Comparison of ENCODE assay signal across 9 cellular contexts in the genomic region with DNA sequence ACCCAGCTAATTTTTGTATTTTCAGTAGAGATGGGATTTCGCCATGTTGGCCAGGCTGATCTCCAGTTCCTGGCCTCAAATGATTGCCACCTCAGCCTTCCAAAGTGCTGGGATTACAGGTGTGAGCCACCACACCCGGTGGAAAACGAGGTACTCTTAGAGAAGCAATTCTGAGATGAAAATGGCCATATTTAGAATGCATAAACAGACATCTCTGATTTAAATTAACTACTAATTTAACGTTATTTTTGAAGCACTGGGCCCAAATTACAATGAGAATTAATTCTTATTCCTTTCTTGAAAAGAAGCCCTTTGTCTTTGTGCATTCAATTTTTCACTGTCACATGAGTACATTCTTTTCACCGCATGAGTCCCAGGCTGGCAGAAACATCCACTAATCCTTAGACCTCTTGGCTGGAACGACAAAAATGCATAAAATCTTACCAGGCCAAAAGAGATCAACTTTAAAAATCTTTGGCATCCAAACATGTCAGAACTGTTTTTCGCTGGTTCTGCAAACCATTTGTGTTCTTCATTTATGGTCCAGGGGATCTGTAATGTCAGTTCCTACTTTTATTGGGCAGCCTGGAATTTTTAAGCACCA.
A peak's percentile ranks its signal among the peaks of the same experiment; 100 is the strongest.
DNase-seq lines count a peak whose midpoint lies in the region; ATAC-seq and TF ChIP-seq lines count a peak whose summit lies in the region.
"Had no signal": no experiment of that assay in that cellular context is flagged by ENCODE, and none has a peak within 500 bp of the region (broad histone marks: within the 10 kb centered on the region; RNA-seq: fewer than 3 reads in every experiment).

No MANE protein-coding gene starts in this region.

- no peaks in the 10 kb centered on the region for H3K27me3 ChIP-seq in brain microvascular endothelial cell (replicated peaks)
- H3K27me3 ChIP-seq: body of pancreas had no signal

- no peak overlapping the region for H3K4me3 Mint-ChIP-seq in mesothelial cell of epicardium

- in situ Hi-C loops in brain microvascular endothelial cell (cut with HindIII; ENCODE audit: low pct_ligation_motif_present, low sequenced_read_pairs), result no loop called here

- no peaks in the 10 kb centered on the region for H3K27me3 Mint-ChIP-seq in mesothelial cell of epicardium (ENCODE audit: low read depth)

- no peak for ATAC-seq in GM19035 (IDR thresholded peaks at IDR 0.05; ENCODE audit: unreplicated experiment)
- no peak for ATAC-seq in GM18867 (IDR thresholded peaks at IDR 0.05; ENCODE audit: unreplicated experiment)
- no peak for ATAC-seq in left colon

- H3K27ac Mint-ChIP-seq in mesothelial cell of epicardium, result peak overlapping the region; percentile 90

- TF ChIP-seq RAD21 in Ishikawa (IDR thresholded peaks at IDR 0.05; ENCODE audit: low read depth), result no peak; the same call in 1 of the 2 replicates

- H3K27ac ChIP-seq in brain microvascular endothelial cell, result peak overlapping the region; percentile 31
- H3K27ac ChIP-seq: body of pancreas had no signal

- POLR2A ChIA-PET in GM10248 (lab: Yijun Ruan, JAX), result no interaction called here

- TF ChIP-seq CTCF in brain microvascular endothelial cell (IDR thresholded peaks at IDR 0.05; ENCODE audit: low read depth, low read length, missing control alignments) (no peak), mesothelial cell of epicardium (IDR thresholded peaks at IDR 0.05; ENCODE audit: unreplicated experiment) (no peak), GM10248 (IDR thresholded peaks at IDR 0.05; ENCODE audit: control extremely low read depth, extremely low read depth, low read depth, missing control alignments) (no peak)

- H3K4me3 ChIP-seq in brain microvascular endothelial cell (ENCODE audit: low read depth, low read length), result no peak overlapping the region
- H3K4me3 ChIP-seq: body of pancreas had no signal

- intact Hi-C loops in left colon (cut with DNase I, micrococcal nuclease), result loop anchor here in 1 of 2 donors (10.0 kb wide), 1 partner anchor 207 kb away; no protein-coding TSS in a partner anchor

- no peaks in the 10 kb centered on the region for H3K36me3 ChIP-seq in brain microvascular endothelial cell (replicated peaks)

- no peaks in the 10 kb centered on the region for H3K9me3 Mint-ChIP-seq in mesothelial cell of epicardium

- DNase-seq in A172 (ENCODE audit: low spot score), result peak; percentile 64
- no peak for DNase-seq in brain microvascular endothelial cell
- no peak for DNase-seq in mesothelial cell of epicardium (ENCODE audit: low spot score in 2 of 2, unreplicated experiment in 2 of 2)
- DNase-seq in left colon, result no peak
- DNase-seq in GM10248 (ENCODE audit: extremely low spot score), result no peak

- H3K36me3 Mint-ChIP-seq in mesothelial cell of epicardium, result no peaks in the 10 kb centered on the region

- H3K4me1 Mint-ChIP-seq in mesothelial cell of epicardium, result peaks cover 64% of the 10 kb centered on the region

- TF ChIP-seq EP300 in Ishikawa (IDR thresholded peaks at IDR 0.05; ENCODE audit: borderline replicate concordance), result peak; percentile 89

- CTCF ChIA-PET in GM10248 (lab: Yijun Ruan, JAX), result interaction anchor here (1.0 to 1.5 kb wide), 2 partner anchors 8 to 211 kb away, joined by 3 read pairs; no protein-coding TSS in a partner anchor

TF ChIP-seq in Ishikawa, 13 proteins besides CTCF, POLR2A, EP300 and RAD21:
- TF ChIP-seq REST (IDR thresholded peaks at IDR 0.05; ENCODE audit: low read depth), result no peak
- peak; percentile 58 for TF ChIP-seq USF1 (IDR thresholded peaks at IDR 0.05)
- TF ChIP-seq FOXM1 (IDR thresholded peaks at IDR 0.05; ENCODE audit: borderline replicate concordance, low read depth), result peak; percentile 71
- peak; percentile 89 for TF ChIP-seq TCF12 (IDR thresholded peaks at IDR 0.05; ENCODE audit: low read depth)
- TF ChIP-seq YY1 (IDR thresholded peaks at IDR 0.05; ENCODE audit: low read depth), result no peak
- no peak for TF ChIP-seq TAF1 (IDR thresholded peaks at IDR 0.05; ENCODE audit: low read depth)
- TF ChIP-seq CEBPB (IDR thresholded peaks at IDR 0.05), result 0 out of 2 replicates have a peak, but pooled peaks have one; percentile 24
- peak; percentile 83 for TF ChIP-seq NFIC (IDR thresholded peaks at IDR 0.05)
- no peak for TF ChIP-seq CREB1 (IDR thresholded peaks at IDR 0.05; ENCODE audit: low read depth)
- TF ChIP-seq EGR1 (IDR thresholded peaks at IDR 0.05), result no peak
- TF ChIP-seq ZBTB7A (IDR thresholded peaks at IDR 0.05; ENCODE audit: low read depth), result no peak
- TF ChIP-seq TEAD4 (IDR thresholded peaks at IDR 0.05), result peak; percentile 97
- TF ChIP-seq, protein P1, sequence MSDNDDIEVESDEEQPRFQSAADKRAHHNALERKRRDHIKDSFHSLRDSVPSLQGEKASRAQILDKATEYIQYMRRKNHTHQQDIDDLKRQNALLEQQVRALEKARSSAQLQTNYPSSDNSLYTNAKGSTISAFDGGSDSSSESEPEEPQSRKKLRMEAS (IDR thresholded peaks at IDR 0.05), result peak; percentile 46; the same call in 1 of the 2 replicates
